Comparison of ENCODE assay signal across 1 cellular context in the genomic region with DNA sequence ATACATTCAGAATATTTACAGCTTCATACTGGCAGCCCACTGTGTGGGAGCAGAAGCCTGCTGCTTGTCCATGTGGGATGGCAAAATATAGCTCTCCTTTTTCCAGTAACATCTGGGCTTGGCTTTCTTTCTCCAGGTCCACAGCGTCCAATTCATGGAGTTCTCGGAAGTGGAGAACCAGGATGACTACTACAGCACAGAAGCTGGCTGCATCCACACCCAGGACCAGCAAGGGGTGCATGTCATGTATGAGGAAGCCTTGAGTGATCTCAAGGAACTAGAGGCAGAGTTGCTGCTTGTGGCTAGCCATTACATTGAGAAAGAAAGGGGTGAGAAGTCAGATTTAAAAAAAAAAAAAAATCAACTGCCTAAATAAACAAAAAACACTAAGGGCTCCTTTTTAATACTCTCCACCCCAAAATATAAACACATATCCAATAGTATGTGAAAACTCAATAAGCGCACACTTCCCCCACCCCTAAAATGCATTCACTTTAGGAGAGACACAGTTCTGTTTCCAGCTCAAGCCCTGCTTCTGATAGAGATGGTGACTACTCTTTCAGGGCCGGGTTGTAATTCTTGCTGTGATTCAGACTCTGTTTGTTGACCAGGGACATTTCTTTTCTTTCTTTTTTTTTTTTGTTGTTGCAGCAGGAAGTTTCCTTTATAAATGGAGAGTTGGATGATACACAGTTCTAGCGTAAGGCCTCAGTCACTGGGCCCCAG.
TF ChIP-seq lines count a peak whose summit lies in the region.

No MANE protein-coding gene starts in this region.

TF ChIP-seq in GM23338, 12 proteins besides CTCF, POLR2A, EP300 and RAD21 (continued from another document):
- TF ChIP-seq, protein P1, sequence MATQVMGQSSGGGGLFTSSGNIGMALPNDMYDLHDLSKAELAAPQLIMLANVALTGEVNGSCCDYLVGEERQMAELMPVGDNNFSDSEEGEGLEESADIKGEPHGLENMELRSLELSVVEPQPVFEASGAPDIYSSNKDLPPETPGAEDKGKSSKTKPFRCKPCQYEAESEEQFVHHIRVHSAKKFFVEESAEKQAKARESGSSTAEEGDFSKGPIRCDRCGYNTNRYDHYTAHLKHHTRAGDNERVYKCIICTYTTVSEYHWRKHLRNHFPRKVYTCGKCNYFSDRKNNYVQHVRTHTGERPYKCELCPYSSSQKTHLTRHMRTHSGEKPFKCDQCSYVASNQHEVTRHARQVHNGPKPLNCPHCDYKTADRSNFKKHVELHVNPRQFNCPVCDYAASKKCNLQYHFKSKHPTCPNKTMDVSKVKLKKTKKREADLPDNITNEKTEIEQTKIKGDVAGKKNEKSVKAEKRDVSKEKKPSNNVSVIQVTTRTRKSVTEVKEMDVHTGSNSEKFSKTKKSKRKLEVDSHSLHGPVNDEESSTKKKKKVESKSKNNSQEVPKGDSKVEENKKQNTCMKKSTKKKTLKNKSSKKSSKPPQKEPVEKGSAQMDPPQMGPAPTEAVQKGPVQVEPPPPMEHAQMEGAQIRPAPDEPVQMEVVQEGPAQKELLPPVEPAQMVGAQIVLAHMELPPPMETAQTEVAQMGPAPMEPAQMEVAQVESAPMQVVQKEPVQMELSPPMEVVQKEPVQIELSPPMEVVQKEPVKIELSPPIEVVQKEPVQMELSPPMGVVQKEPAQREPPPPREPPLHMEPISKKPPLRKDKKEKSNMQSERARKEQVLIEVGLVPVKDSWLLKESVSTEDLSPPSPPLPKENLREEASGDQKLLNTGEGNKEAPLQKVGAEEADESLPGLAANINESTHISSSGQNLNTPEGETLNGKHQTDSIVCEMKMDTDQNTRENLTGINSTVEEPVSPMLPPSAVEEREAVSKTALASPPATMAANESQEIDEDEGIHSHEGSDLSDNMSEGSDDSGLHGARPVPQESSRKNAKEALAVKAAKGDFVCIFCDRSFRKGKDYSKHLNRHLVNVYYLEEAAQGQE (IDR thresholded peaks at IDR 0.05; ENCODE audit: unreplicated experiment) = no peak
- TF ChIP-seq ZNF114 (CRISPR knock-in tag; IDR thresholded peaks at IDR 0.05) = no peak
- no peak for TF ChIP-seq JUNB (IDR thresholded peaks at IDR 0.05; ENCODE audit: unreplicated experiment)
- TF ChIP-seq, protein P2, sequence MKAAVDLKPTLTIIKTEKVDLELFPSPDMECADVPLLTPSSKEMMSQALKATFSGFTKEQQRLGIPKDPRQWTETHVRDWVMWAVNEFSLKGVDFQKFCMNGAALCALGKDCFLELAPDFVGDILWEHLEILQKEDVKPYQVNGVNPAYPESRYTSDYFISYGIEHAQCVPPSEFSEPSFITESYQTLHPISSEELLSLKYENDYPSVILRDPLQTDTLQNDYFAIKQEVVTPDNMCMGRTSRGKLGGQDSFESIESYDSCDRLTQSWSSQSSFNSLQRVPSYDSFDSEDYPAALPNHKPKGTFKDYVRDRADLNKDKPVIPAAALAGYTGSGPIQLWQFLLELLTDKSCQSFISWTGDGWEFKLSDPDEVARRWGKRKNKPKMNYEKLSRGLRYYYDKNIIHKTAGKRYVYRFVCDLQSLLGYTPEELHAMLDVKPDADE (IDR thresholded peaks at IDR 0.05) = no peak
- no peak for TF ChIP-seq POLR2AphosphoS5 (IDR thresholded peaks at IDR 0.05; ENCODE audit: low read depth)
- TF ChIP-seq, protein P3, sequence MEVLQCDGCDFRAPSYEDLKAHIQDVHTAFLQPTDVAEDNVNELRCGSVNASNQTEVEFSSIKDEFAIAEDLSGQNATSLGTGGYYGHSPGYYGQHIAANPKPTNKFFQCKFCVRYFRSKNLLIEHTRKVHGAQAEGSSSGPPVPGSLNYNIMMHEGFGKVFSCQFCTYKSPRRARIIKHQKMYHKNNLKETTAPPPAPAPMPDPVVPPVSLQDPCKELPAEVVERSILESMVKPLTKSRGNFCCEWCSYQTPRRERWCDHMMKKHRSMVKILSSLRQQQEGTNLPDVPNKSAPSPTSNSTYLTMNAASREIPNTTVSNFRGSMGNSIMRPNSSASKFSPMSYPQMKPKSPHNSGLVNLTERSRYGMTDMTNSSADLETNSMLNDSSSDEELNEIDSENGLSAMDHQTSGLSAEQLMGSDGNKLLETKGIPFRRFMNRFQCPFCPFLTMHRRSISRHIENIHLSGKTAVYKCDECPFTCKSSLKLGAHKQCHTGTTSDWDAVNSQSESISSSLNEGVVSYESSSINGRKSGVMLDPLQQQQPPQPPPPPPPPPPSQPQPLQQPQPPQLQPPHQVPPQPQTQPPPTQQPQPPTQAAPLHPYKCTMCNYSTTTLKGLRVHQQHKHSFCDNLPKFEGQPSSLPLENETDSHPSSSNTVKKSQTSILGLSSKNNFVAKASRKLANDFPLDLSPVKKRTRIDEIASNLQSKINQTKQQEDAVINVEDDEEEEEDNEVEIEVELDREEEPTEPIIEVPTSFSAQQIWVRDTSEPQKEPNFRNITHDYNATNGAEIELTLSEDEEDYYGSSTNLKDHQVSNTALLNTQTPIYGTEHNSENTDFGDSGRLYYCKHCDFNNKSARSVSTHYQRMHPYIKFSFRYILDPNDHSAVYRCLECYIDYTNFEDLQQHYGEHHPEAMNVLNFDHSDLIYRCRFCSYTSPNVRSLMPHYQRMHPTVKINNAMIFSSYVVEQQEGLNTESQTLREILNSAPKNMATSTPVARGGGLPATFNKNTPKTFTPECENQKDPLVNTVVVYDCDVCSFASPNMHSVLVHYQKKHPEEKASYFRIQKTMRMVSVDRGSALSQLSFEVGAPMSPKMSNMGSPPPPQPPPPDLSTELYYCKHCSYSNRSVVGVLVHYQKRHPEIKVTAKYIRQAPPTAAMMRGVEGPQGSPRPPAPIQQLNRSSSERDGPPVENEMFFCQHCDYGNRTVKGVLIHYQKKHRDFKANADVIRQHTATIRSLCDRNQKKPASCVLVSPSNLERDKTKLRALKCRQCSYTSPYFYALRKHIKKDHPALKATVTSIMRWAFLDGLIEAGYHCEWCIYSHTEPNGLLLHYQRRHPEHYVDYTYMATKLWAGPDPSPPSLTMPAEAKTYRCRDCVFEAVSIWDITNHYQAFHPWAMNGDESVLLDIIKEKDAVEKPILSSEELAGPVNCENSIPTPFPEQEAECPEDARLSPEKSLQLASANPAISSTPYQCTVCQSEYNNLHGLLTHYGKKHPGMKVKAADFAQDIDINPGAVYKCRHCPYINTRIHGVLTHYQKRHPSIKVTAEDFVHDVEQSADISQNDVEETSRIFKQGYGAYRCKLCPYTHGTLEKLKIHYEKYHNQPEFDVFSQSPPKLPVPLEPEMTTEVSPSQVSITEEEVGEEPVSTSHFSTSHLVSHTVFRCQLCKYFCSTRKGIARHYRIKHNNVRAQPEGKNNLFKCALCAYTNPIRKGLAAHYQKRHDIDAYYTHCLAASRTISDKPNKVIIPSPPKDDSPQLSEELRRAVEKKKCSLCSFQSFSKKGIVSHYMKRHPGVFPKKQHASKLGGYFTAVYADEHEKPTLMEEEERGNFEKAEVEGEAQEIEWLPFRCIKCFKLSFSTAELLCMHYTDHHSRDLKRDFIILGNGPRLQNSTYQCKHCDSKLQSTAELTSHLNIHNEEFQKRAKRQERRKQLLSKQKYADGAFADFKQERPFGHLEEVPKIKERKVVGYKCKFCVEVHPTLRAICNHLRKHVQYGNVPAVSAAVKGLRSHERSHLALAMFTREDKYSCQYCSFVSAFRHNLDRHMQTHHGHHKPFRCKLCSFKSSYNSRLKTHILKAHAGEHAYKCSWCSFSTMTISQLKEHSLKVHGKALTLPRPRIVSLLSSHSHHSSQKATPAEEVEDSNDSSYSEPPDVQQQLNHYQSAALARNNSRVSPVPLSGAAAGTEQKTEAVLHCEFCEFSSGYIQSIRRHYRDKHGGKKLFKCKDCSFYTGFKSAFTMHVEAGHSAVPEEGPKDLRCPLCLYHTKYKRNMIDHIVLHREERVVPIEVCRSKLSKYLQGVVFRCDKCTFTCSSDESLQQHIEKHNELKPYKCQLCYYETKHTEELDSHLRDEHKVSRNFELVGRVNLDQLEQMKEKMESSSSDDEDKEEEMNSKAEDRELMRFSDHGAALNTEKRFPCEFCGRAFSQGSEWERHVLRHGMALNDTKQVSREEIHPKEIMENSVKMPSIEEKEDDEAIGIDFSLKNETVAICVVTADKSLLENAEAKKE (CRISPR knock-in tag; IDR thresholded peaks at IDR 0.05) = no peak
- TF ChIP-seq ZNF331 (CRISPR knock-in tag; IDR thresholded peaks at IDR 0.05; ENCODE audit: low read depth) = no peak
- TF ChIP-seq NANOG (IDR thresholded peaks at IDR 0.05; ENCODE audit: borderline replicate concordance) = no peak
- TF ChIP-seq EZH2phosphoT487 (IDR thresholded peaks at IDR 0.05; ENCODE audit: unreplicated experiment) = no peak
- TF ChIP-seq STAT1 (IDR thresholded peaks at IDR 0.05; ENCODE audit: unreplicated experiment) = no peak
